1 cellular context compared by ENCODE assay signal in genomic region chr5:32312682-32313523, GRCh38.
TF ChIP-seq lines count a peak whose summit lies in the region.

Gene MTMR12, minus strand, starts transcription at chr5:32312939. Its CDS starts 101 bp downstream, at chr5:32312838.

TF ChIP-seq in HepG2, 621 proteins besides CTCF, POLR2A, EP300 and RAD21 (continued from another document and continues in another):
- TF ChIP-seq DNMT1 (CRISPR knock-in tag; IDR thresholded peaks at IDR 0.05) (0 out of 2 replicates have a peak, but pooled peaks have one; percentile 69), ZNF460 (CRISPR knock-in tag; IDR thresholded peaks at IDR 0.05; ENCODE audit: borderline replicate concordance) (no peak), ZNF362 (CRISPR knock-in tag; IDR thresholded peaks at IDR 0.05; ENCODE audit: borderline replicate concordance) (no peak), DDIT3 (CRISPR knock-in tag; IDR thresholded peaks at IDR 0.05) (no peak), ZFP91 (CRISPR knock-in tag; IDR thresholded peaks at IDR 0.05; ENCODE audit: borderline replicate concordance) (no peak), ZNF570 (CRISPR knock-in tag; IDR thresholded peaks at IDR 0.05; ENCODE audit: borderline replicate concordance) (no peak), ZNF484 (CRISPR knock-in tag; IDR thresholded peaks at IDR 0.05; ENCODE audit: borderline replicate concordance, low read depth) (no peak), ASH2L (IDR thresholded peaks at IDR 0.05; ENCODE audit: insufficient read length, low read depth, low read length) (peak; percentile 24), ZSCAN22 (CRISPR knock-in tag; IDR thresholded peaks at IDR 0.05) (no peak), ZFP36 (IDR thresholded peaks at IDR 0.05; ENCODE audit: borderline replicate concordance, low read depth, low read length, partially characterized antibody) (no peak), ZNF564 (CRISPR knock-in tag; IDR thresholded peaks at IDR 0.05) (no peak), ZSCAN31 (CRISPR knock-in tag; IDR thresholded peaks at IDR 0.05; ENCODE audit: low read depth) (peak; percentile 85), EED (CRISPR knock-in tag; IDR thresholded peaks at IDR 0.05) (peak; percentile 70; the same call in 1 of the 2 replicates), KDM2A (CRISPR knock-in tag; IDR thresholded peaks at IDR 0.05; ENCODE audit: borderline replicate concordance, low read depth) (peak; percentile 10; the same call in 1 of the 2 replicates), AHDC1 (CRISPR knock-in tag; IDR thresholded peaks at IDR 0.05; ENCODE audit: borderline replicate concordance) (no peak), ZNF83 (CRISPR knock-in tag; IDR thresholded peaks at IDR 0.05; ENCODE audit: borderline replicate concordance) (no peak), ZNF496 (CRISPR knock-in tag; IDR thresholded peaks at IDR 0.05; ENCODE audit: insufficient replicate concordance) (no peak), FOXP4 (CRISPR knock-in tag; IDR thresholded peaks at IDR 0.05) (no peak), FOSL2 (CRISPR knock-in tag; IDR thresholded peaks at IDR 0.05) (no peak), BATF2 (CRISPR knock-in tag; IDR thresholded peaks at IDR 0.05) (no peak), TERF1 (CRISPR knock-in tag; IDR thresholded peaks at IDR 0.05) (no peak), FOXM1 (CRISPR knock-in tag; IDR thresholded peaks at IDR 0.05) (no peak), GLMP (CRISPR knock-in tag; IDR thresholded peaks at IDR 0.05; ENCODE audit: borderline replicate concordance) (no peak), ZNF737 (CRISPR knock-in tag; IDR thresholded peaks at IDR 0.05; ENCODE audit: borderline replicate concordance) (no peak), ZNF891 (CRISPR knock-in tag; IDR thresholded peaks at IDR 0.05) (no peak), PHF5A (CRISPR knock-in tag; IDR thresholded peaks at IDR 0.05; ENCODE audit: low read depth, unreplicated experiment) (no peak), ZNF615 (CRISPR knock-in tag; IDR thresholded peaks at IDR 0.05; ENCODE audit: borderline replicate concordance) (no peak), GABPB1 (CRISPR knock-in tag; IDR thresholded peaks at IDR 0.05) (peak; percentile 67)
- TF ChIP-seq, protein P1, sequence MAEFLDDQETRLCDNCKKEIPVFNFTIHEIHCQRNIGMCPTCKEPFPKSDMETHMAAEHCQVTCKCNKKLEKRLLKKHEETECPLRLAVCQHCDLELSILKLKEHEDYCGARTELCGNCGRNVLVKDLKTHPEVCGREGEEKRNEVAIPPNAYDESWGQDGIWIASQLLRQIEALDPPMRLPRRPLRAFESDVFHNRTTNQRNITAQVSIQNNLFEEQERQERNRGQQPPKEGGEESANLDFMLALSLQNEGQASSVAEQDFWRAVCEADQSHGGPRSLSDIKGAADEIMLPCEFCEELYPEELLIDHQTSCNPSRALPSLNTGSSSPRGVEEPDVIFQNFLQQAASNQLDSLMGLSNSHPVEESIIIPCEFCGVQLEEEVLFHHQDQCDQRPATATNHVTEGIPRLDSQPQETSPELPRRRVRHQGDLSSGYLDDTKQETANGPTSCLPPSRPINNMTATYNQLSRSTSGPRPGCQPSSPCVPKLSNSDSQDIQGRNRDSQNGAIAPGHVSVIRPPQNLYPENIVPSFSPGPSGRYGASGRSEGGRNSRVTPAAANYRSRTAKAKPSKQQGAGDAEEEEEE (CRISPR knock-in tag; IDR thresholded peaks at IDR 0.05; ENCODE audit: borderline replicate concordance), result no peak
